ENCODE assay signal across 23 cellular contexts in the genomic region with DNA sequence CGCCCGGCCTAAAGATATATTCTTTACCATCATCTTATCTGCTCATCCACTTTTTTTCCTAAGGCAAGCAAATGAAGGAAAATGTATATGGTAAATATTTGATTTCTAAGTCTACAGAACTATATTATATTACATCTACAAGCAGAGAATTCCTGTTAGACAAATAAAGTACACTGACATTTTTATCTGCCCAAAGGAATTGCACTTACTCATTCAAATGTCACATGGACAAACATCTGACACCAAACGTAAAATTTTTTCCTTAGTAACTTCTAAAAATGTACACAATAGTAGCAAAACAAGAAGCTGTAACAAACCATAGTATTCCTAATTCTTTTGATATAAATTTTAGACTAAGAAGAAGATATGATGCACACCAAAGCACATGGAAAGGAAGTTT. TPM values are rescaled to one million over a fixed set of nuclear protein-coding genes. Genes with fewer than 3 reads are reported as not detected.
DNase-seq lines count a peak whose midpoint lies in the region; ATAC-seq and TF ChIP-seq lines count a peak whose summit lies in the region.
"Had no signal": no experiment of that assay in that cellular context is flagged by ENCODE, and none has a peak within 500 bp of the region (broad histone marks: within the 10 kb centered on the region; RNA-seq: fewer than 3 reads in every experiment).

No MANE protein-coding gene starts in this region.

- POLR2A ChIA-PET in MCF 10A (lab: Yijun Ruan, JAX) = interaction anchor here (0.7 to 0.9 kb wide), 2 partner anchors 16 to 264 kb away, joined by 3 read pairs; no protein-coding TSS in a partner anchor

- no peaks in the 10 kb centered on the region for H3K4me1 ChIP-seq in breast epithelium
- H3K4me1 ChIP-seq in foreskin keratinocyte = peaks cover 46% of the 10 kb centered on the region

- H3K27ac ChIP-seq in breast epithelium (no peak overlapping the region), brain microvascular endothelial cell (peak overlapping the region; percentile 2), foreskin keratinocyte (peak overlapping the region; percentile 65)
- H3K27ac ChIP-seq: A549, C4-2B, left ventricle myocardium inferior had no signal

- H3K4me1 Mint-ChIP-seq in MCF 10A (ENCODE audit: insufficient read depth, unreplicated experiment) = peaks cover 28% of the 10 kb centered on the region
- peaks cover 19% of the 10 kb centered on the region for H3K4me1 Mint-ChIP-seq in type B pancreatic cell (ENCODE audit: unreplicated experiment)

- CTCF ChIA-PET in MCF 10A (lab: Yijun Ruan, JAX) = interaction anchor here (1.5 kb wide), 1 partner anchor 118 kb away, joined by 4 read pairs; no protein-coding TSS in a partner anchor

- H3K36me3 Mint-ChIP-seq in MCF 10A (ENCODE audit: insufficient read depth, unreplicated experiment) (peaks cover 12% of the 10 kb centered on the region), type B pancreatic cell (peaks cover 8% of the 10 kb centered on the region)

- H3K36me3 ChIP-seq in breast epithelium (no peaks in the 10 kb centered on the region), brain microvascular endothelial cell (replicated peaks) (no peaks in the 10 kb centered on the region)
- H3K36me3 ChIP-seq: heart right ventricle, left ventricle myocardium inferior had no signal

- TF ChIP-seq CTCF in MCF 10A (IDR thresholded peaks at IDR 0.05; ENCODE audit: unreplicated experiment) (no peak), breast epithelium (IDR thresholded peaks at IDR 0.05) (no peak), brain microvascular endothelial cell (IDR thresholded peaks at IDR 0.05; ENCODE audit: low read depth, low read length, missing control alignments) (no peak), foreskin keratinocyte (conservative IDR thresholded peaks at IDR 0.05) (no peak), type B pancreatic cell (conservative IDR thresholded peaks at IDR 0.05) (no peak)

- DNase-seq in MCF 10A (ENCODE audit: unreplicated experiment) = no peak
- no peak for DNase-seq in breast epithelium (ENCODE audit: low spot score in 2 of 2)
- DNase-seq in brain microvascular endothelial cell = no peak
- no peak for DNase-seq in foreskin keratinocyte
- DNase-seq in type B pancreatic cell (ENCODE audit: extremely low spot score, unreplicated experiment) = no peak
- DNase-seq in NCI-H82 treated with DMSO at 0.1 percent for 48 hours (lab: John Stamatoyannopoulos, UW; ENCODE audit: unreplicated experiment) = no peak
- no peak for DNase-seq in hippocampal formation (lab: John Stamatoyannopoulos, UW)
- DNase-seq: activated gamma-delta T cell; amniotic stem cell; cerebellar nuclear complex; effector memory CD4-positive, alpha-beta T cell; heart right ventricle; left ventricle myocardium inferior; MM.1S; mucosa of descending colon; NCI-H1694; NCI-H69; SHP77 treated with DMSO at 0.1 percent for 48 hours; stimulated activated CD4-positive, alpha-beta T cell treated with anti-CD3 and anti-CD28 coated beads, Interleukin-12 subunit alpha, Interleukin-12 subunit beta, amount 100 ng/mL, for 4 hours had no signal

- H3K27ac Mint-ChIP-seq in MCF 10A (ENCODE audit: low read depth, unreplicated experiment) = peak overlapping the region; percentile 16
- peak overlapping the region; percentile 49 for H3K27ac Mint-ChIP-seq in type B pancreatic cell

- no peak overlapping the region for H3K4me3 Mint-ChIP-seq in MCF 10A (ENCODE audit: unreplicated experiment)
- H3K4me3 Mint-ChIP-seq in type B pancreatic cell = no peak overlapping the region

- peaks cover 8% of the 10 kb centered on the region for H3K9me3 Mint-ChIP-seq in MCF 10A (ENCODE audit: unreplicated experiment)
- no peaks in the 10 kb centered on the region for H3K9me3 Mint-ChIP-seq in type B pancreatic cell

- ATAC-seq in foreskin keratinocyte = no peak
- ATAC-seq in GM19035 (IDR thresholded peaks at IDR 0.05; ENCODE audit: unreplicated experiment) = no peak
- ATAC-seq: A549, HepG2 had no signal

- no peaks in the 10 kb centered on the region for H3K9me3 ChIP-seq in breast epithelium
- H3K9me3 ChIP-seq: mucosa of descending colon had no signal

- intact Hi-C loops in MCF 10A (cut with micrococcal nuclease) (no loop called here), breast epithelium (cut with DNase I; ENCODE audit: low total_unique reads) (no loop called here)

- H3K27me3 ChIP-seq in breast epithelium (no peaks in the 10 kb centered on the region), brain microvascular endothelial cell (replicated peaks) (no peaks in the 10 kb centered on the region), foreskin keratinocyte (no peaks in the 10 kb centered on the region)
- H3K27me3 ChIP-seq: heart right ventricle had no signal

- TF ChIP-seq POLR2A in breast epithelium (IDR thresholded peaks at IDR 0.05) = no peak

- in situ Hi-C loops in brain microvascular endothelial cell (cut with HindIII; ENCODE audit: low pct_ligation_motif_present, low sequenced_read_pairs) = no loop called here

- no peak overlapping the region for H3K4me3 ChIP-seq in breast epithelium
- H3K4me3 ChIP-seq in brain microvascular endothelial cell (ENCODE audit: low read depth, low read length) = no peak overlapping the region
- H3K4me3 ChIP-seq: A549, heart right ventricle, left ventricle myocardium inferior, mucosa of descending colon had no signal

- H3K27me3 Mint-ChIP-seq in MCF 10A (ENCODE audit: insufficient read depth, unreplicated experiment) (no peaks in the 10 kb centered on the region), type B pancreatic cell (no peaks in the 10 kb centered on the region)

- BruUV-seq in MCF 10A (replicated peaks; lab: Mats Ljungman, UMichigan) = no TSS peak

RNA-seq across cellular contexts. Expression of a gene that starts 51.0 kb away (rescaled TPM):
- 32.6 and 43.7 TPM in 2 replicates for total RNA-seq in MCF 10A (2022)
- total RNA-seq in breast epithelium = 10 to 100 TPM; 19.0 to 27.1 (median 22.0) TPM
- 21.4 and 23.1 TPM in 2 replicates for total RNA-seq in foreskin keratinocyte
- 27.9 and 29.8 TPM in 2 replicates for polyA plus RNA-seq in foreskin keratinocyte
- 67.6 and 67.7 TPM in 2 replicates for total RNA-seq in type B pancreatic cell (ENCODE audit: low replicate concordance)

Comparison
In these comparisons a context has a peak if more than half of its experiments do, and no peak if none do; other contexts are left out.
1. H3K27ac ChIP-seq: peak in brain microvascular endothelial cell (single experiment) and foreskin keratinocyte (single experiment); none in breast epithelium (0 of 2).